21 cellular contexts compared by ENCODE assay signal in the genomic region with DNA sequence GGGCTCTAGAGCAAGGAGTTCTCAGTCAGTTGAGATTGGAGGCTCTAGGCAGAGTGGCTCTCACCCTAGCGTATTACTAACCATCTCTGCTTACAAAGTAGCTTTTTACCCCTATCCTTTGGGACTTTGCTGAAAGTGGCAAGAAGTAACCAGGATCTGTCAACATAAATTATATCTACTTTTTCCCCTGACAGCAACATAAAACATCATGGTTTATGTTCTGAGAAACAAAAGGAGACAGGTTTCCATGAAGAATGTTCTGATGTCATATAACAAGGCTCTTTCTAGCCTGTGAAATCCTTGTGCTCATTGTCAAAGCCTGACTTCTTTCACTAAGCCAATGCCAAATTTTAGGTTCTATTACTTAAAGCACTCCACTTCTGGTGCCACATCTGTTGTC. TPM values are rescaled to one million over a fixed set of nuclear protein-coding genes. Genes with fewer than 3 reads are reported as not detected.
DNase-seq lines count a peak whose midpoint lies in the region; ATAC-seq and TF ChIP-seq lines count a peak whose summit lies in the region.
"Had no signal": no experiment of that assay in that cellular context is flagged by ENCODE, and none has a peak within 500 bp of the region (broad histone marks: within the 10 kb centered on the region; RNA-seq: fewer than 3 reads in every experiment).

No MANE protein-coding gene starts in this region.

- H3K27ac ChIP-seq in GM23338 (ENCODE audit: low read depth) = no peak overlapping the region
- H3K27ac ChIP-seq: A549; BLaER1 treated with 17β-estradiol and CSF1 and Interleukin-3, amounts not matched to agents 10 nM and 100 nM had no signal

- intact Hi-C loops in MCF 10A (cut with micrococcal nuclease) = no loop called here

- no peaks in the 10 kb centered on the region; the same call in 2 of the 3 replicates for H3K36me3 Mint-ChIP-seq in GM23338 (ENCODE audit: low read depth)
- peaks cover 2% of the 10 kb centered on the region for H3K36me3 Mint-ChIP-seq in T-helper 17 cell (ENCODE audit: low read depth)
- peaks cover 2% of the 10 kb centered on the region for H3K36me3 Mint-ChIP-seq in chondrocyte (ENCODE audit: low read depth)
- peaks cover 2% of the 10 kb centered on the region for H3K36me3 Mint-ChIP-seq in MCF 10A (ENCODE audit: insufficient read depth, unreplicated experiment)
- H3K36me3 Mint-ChIP-seq: CD14-positive monocyte had no signal

- H3K9me2 ChIP-seq in GM23338 (ENCODE audit: insufficient read depth) (no peaks in the 10 kb centered on the region), Loucy (replicated peaks; ENCODE audit: low read depth, low read length) (no peaks in the 10 kb centered on the region)

- POLR2A ChIA-PET in MCF 10A (lab: Yijun Ruan, JAX) = no interaction called here

- no peak overlapping the region for H3K4me3 ChIP-seq in GM23338
- H3K4me3 ChIP-seq in Loucy (ENCODE audit: low read length, poor library complexity, severe bottlenecking) = no peak overlapping the region
- H3K4me3 ChIP-seq: A549; BLaER1 treated with 17β-estradiol and CSF1 and Interleukin-3, amounts not matched to agents 10 nM and 100 nM had no signal

- H3K9me3 ChIP-seq in Loucy (ENCODE audit: insufficient read depth, low read depth, low read length) (no peaks in the 10 kb centered on the region), T-helper 17 cell (ENCODE audit: control insufficient read depth, low read length, poor library complexity, severe bottlenecking) (no peaks in the 10 kb centered on the region)
- H3K9me3 ChIP-seq: A549; BE2C; BLaER1 treated with 17β-estradiol and CSF1 and Interleukin-3, amounts not matched to agents 10 nM and 100 nM had no signal

- H3K4me1 Mint-ChIP-seq in GM23338 (peaks cover 11% of the 10 kb centered on the region), T-helper 17 cell (peaks cover 2% of the 10 kb centered on the region), chondrocyte (ENCODE audit: low read depth) (no peaks in the 10 kb centered on the region), MCF 10A (ENCODE audit: insufficient read depth, unreplicated experiment) (no peaks in the 10 kb centered on the region)
- H3K4me1 Mint-ChIP-seq: CD8-positive, alpha-beta memory T cell had no signal

- H4K20me1 ChIP-seq in GM23338 (replicated peaks; ENCODE audit: insufficient read depth) (no peaks in the 10 kb centered on the region), Loucy (ENCODE audit: insufficient read depth, low read length, poor library complexity, severe bottlenecking) (no peaks in the 10 kb centered on the region)
- H4K20me1 ChIP-seq: BLaER1 treated with 17β-estradiol and CSF1 and Interleukin-3, amounts not matched to agents 10 nM and 100 nM had no signal

- no peak for ATAC-seq in GM23338
- ATAC-seq in T-helper 17 cell = no peak
- ATAC-seq: A549, HCT116 had no signal

- H3K4me2 ChIP-seq in GM23338 (no peak overlapping the region), Loucy (ENCODE audit: low read depth, low read length, poor library complexity, severe bottlenecking) (no peak overlapping the region)
- H3K4me2 ChIP-seq: A549; BLaER1 treated with 17β-estradiol and CSF1 and Interleukin-3, amounts not matched to agents 10 nM and 100 nM had no signal

- no peak overlapping the region for H3K27ac Mint-ChIP-seq in GM23338
- no peak overlapping the region for H3K27ac Mint-ChIP-seq in T-helper 17 cell
- H3K27ac Mint-ChIP-seq in chondrocyte (ENCODE audit: unreplicated experiment) = no peak overlapping the region
- H3K27ac Mint-ChIP-seq in MCF 10A (ENCODE audit: low read depth, unreplicated experiment) = no peak overlapping the region
- H3K27ac Mint-ChIP-seq: CD14-positive monocyte; CD4-positive, alpha-beta T cell; CD8-positive, alpha-beta memory T cell; H9 had no signal

- H3K4me3 Mint-ChIP-seq in GM23338 (no peak overlapping the region), T-helper 17 cell (no peak overlapping the region), chondrocyte (ENCODE audit: unreplicated experiment) (no peak overlapping the region), MCF 10A (ENCODE audit: unreplicated experiment) (no peak overlapping the region)
- H3K4me3 Mint-ChIP-seq: CD14-positive monocyte; CD4-positive, alpha-beta T cell; CD8-positive, alpha-beta memory T cell; H9 had no signal

- H3K9ac ChIP-seq in Loucy (ENCODE audit: low read depth, low read length, poor library complexity, severe bottlenecking) = no peak overlapping the region
- H3K9ac ChIP-seq: BLaER1 treated with 17β-estradiol and CSF1 and Interleukin-3, amounts not matched to agents 10 nM and 100 nM had no signal

- peaks cover 5% of the 10 kb centered on the region for H3K27me3 Mint-ChIP-seq in GM23338 (ENCODE audit: insufficient read depth, low read depth, poor library complexity)
- H3K27me3 Mint-ChIP-seq in T-helper 17 cell = peaks cover 26% of the 10 kb centered on the region
- peaks cover 10% of the 10 kb centered on the region for H3K27me3 Mint-ChIP-seq in chondrocyte (ENCODE audit: low read depth)
- no peaks in the 10 kb centered on the region for H3K27me3 Mint-ChIP-seq in MCF 10A (ENCODE audit: insufficient read depth, unreplicated experiment)

- H3K27me3 ChIP-seq in GM23338 (ENCODE audit: insufficient read depth) = no peaks in the 10 kb centered on the region
- H3K27me3 ChIP-seq in Loucy (ENCODE audit: insufficient read depth, low read length, poor library complexity, severe bottlenecking) = no peaks in the 10 kb centered on the region
- H3K27me3 ChIP-seq: BE2C; BLaER1 treated with 17β-estradiol and CSF1 and Interleukin-3, amounts not matched to agents 10 nM and 100 nM had no signal

- H2AFZ ChIP-seq in GM23338 = 0 out of 2 replicates have a peak overlapping the region, but pooled peaks have one; percentile 28
- peak overlapping the region; percentile 69 for H2AFZ ChIP-seq in Loucy (ENCODE audit: low read length)

- H3K79me2 ChIP-seq in GM23338 (replicated peaks; ENCODE audit: insufficient read depth) (no peaks in the 10 kb centered on the region), Loucy (ENCODE audit: insufficient read depth, low read length) (no peaks in the 10 kb centered on the region)

- H3K9me3 Mint-ChIP-seq in GM23338 (no peaks in the 10 kb centered on the region), chondrocyte (ENCODE audit: low read depth) (no peaks in the 10 kb centered on the region), MCF 10A (ENCODE audit: unreplicated experiment) (no peaks in the 10 kb centered on the region)
- H3K9me3 Mint-ChIP-seq: CD4-positive, alpha-beta T cell; CD8-positive, alpha-beta memory T cell had no signal

- no peaks in the 10 kb centered on the region for H3K36me3 ChIP-seq in GM23338 (ENCODE audit: insufficient read depth)
- no peaks in the 10 kb centered on the region for H3K36me3 ChIP-seq in Loucy (ENCODE audit: insufficient read depth, low read length)
- H3K36me3 ChIP-seq: BE2C; BLaER1 treated with 17β-estradiol and CSF1 and Interleukin-3, amounts not matched to agents 10 nM and 100 nM had no signal

- no TSS peak for BruUV-seq in MCF 10A (replicated peaks; lab: Mats Ljungman, UMichigan)

- H3K4me1 ChIP-seq in GM23338 (ENCODE audit: insufficient read depth) (peaks cover 3% of the 10 kb centered on the region), Loucy (ENCODE audit: insufficient read depth, low read length, poor library complexity, severe bottlenecking) (peaks cover 12% of the 10 kb centered on the region)
- H3K4me1 ChIP-seq: BE2C; BLaER1 treated with 17β-estradiol and CSF1 and Interleukin-3, amounts not matched to agents 10 nM and 100 nM had no signal

- no peak for DNase-seq in GM23338 (ENCODE audit: low spot score)
- peak; percentile 59 for DNase-seq in left kidney (ENCODE audit: low read depth, low spot score)
- no peak for DNase-seq in T-helper 17 cell
- no peak for DNase-seq in activated CD4-positive, alpha-beta T cell treated with anti-CD3 and anti-CD28 coated beads, Interleukin-2, amount 50 U/mL, for 48 hours
- DNase-seq in chondrocyte (ENCODE audit: low spot score) = no peak
- no peak for DNase-seq in MCF 10A (ENCODE audit: unreplicated experiment)
- DNase-seq: 8988T; ACHN; AML-193; BE2C; CD4-positive, alpha-beta T cell; CD8-positive, alpha-beta memory T cell; DMS 273 treated with DMSO at 0.1 percent for 48 hours; DMS79 treated with DMSO at 0.1 percent for 48 hours; GF-D8; H9 had no signal

- no peaks in the 10 kb centered on the region for H3F3A ChIP-seq in GM23338 (replicated peaks; ENCODE audit: low read depth)
- no peaks in the 10 kb centered on the region for H3F3A ChIP-seq in Loucy (ENCODE audit: low read depth)

- TF ChIP-seq CTCF in GM23338 (conservative IDR thresholded peaks at IDR 0.05; ENCODE audit: low read depth in 2 of 2) = no peak
- TF ChIP-seq CTCF in Loucy (conservative IDR thresholded peaks at IDR 0.05; ENCODE audit: low read length) = no peak
- TF ChIP-seq CTCF in chondrocyte (IDR thresholded peaks at IDR 0.05) = no peak
- TF ChIP-seq CTCF in MCF 10A (IDR thresholded peaks at IDR 0.05; ENCODE audit: unreplicated experiment) = no peak

- CTCF ChIA-PET in MCF 10A (lab: Yijun Ruan, JAX) = interaction anchor here (0.5 kb wide), 1 partner anchor 246 kb away, joined by 3 read pairs; no protein-coding TSS in a partner anchor

TF ChIP-seq in GM23338, 12 proteins besides CTCF, POLR2A, EP300 and RAD21 (continues in another document):
- no peak for TF ChIP-seq EZH2phosphoT487 (IDR thresholded peaks at IDR 0.05; ENCODE audit: unreplicated experiment)
- TF ChIP-seq JUNB (IDR thresholded peaks at IDR 0.05; ENCODE audit: unreplicated experiment) = no peak
- TF ChIP-seq STAT1 (IDR thresholded peaks at IDR 0.05; ENCODE audit: unreplicated experiment) = no peak
- TF ChIP-seq ZNF114 (CRISPR knock-in tag; IDR thresholded peaks at IDR 0.05) = no peak

RNA-seq across cellular contexts. Expression of a gene that starts 7.2 kb away (rescaled TPM):
- total RNA-seq in GM23338 (2014; rRNA removed; shearing (Covaris generic)) = 635 and 714 TPM in 2 replicates
- polyA plus RNA-seq in GM23338 (2016; fragmentation: Nextera tagmentation; extraction: Ambion mirVana) = 601 and 667 TPM in 2 replicates
- total RNA-seq in T-helper 17 cell (100 to 1,000 TPM; 203 to 215 TPM), chondrocyte (171 to 195 TPM (median 174 TPM) in 3 replicates), MCF 10A (2022) (356 and 443 TPM in 2 replicates)
